In the genomic region with DNA sequence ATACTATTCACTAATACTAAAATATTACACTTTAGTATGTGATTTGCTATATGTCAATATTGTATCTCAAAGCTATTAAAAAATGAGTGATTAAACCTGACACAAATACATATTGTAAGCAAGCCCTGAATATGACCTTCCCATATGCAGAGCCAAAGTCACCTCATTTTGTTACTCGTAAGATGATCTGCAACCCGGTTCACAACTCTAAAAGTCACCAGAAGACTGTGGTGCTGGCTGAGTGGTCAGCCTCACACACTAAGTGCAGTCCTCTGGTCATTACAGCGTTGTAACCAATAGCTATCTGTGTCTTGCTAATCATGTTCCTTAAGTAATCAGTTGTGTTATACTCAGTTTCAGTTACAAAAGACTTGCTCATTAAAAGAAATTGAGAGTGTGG, we compare ENCODE assay signal across 25 cellular contexts.
A peak's percentile ranks its signal among the peaks of the same experiment; 100 is the strongest.
DNase-seq lines count a peak whose midpoint lies in the region; ATAC-seq, FAIRE-seq and TF ChIP-seq lines count a peak whose summit lies in the region.
"Had no signal": no experiment of that assay in that cellular context is flagged by ENCODE, and none has a peak within 500 bp of the region (broad histone marks: within the 10 kb centered on the region; RNA-seq: fewer than 3 reads in every experiment).

No MANE protein-coding gene starts in this region.

- POLR2A ChIA-PET in WTC11 (lab: Charles Lee) = no interaction called here
- POLR2A ChIA-PET in H1 (lab: Charles Lee; ENCODE audit: partially characterized antibody) = no interaction called here

- no peak overlapping the region for H2BK5ac ChIP-seq in H1 (ENCODE audit: low read depth, low read length)

- H3K23me2 ChIP-seq in H1 (ENCODE audit: low read depth, low read length) = no peaks in the 10 kb centered on the region; the same call in 1 of the 2 replicates

- peak overlapping the region; percentile 81; the same call in 1 of the 2 replicates for H3K27ac Mint-ChIP-seq in WTC11
- H3K27ac Mint-ChIP-seq: B cell; CD4-positive, alpha-beta T cell; CD8-positive, alpha-beta T cell had no signal

- H2AK5ac ChIP-seq in H1 (ENCODE audit: low read depth, low read length) = no peak overlapping the region

- H3K4me2 ChIP-seq in Karpas-422 (ENCODE audit: low read depth, low read length, poor library complexity, severe bottlenecking) = no peak overlapping the region
- no peak overlapping the region for H3K4me2 ChIP-seq in H1 (ENCODE audit: insufficient read depth in 1 of 2, low read depth in 2 of 2, low read length in 2 of 2)
- no peak overlapping the region for H3K4me2 ChIP-seq in osteoblast (ENCODE audit: insufficient read depth, low read length)
- H3K4me2 ChIP-seq: BLaER1 treated with 17β-estradiol and CSF1 and Interleukin-3, amounts not matched to agents 10 nM and 100 nM had no signal

- CTCF ChIA-PET in WTC11 (lab: Charles Lee) (interaction anchor here (1.0 to 1.1 kb wide), 2 partner anchors 16 to 85 kb away, joined by 3 read pairs; no protein-coding TSS in a partner anchor), H1 (lab: Charles Lee; ENCODE audit: partially characterized antibody) (interaction anchor here (0.6 to 1.9 kb wide), 11 partner anchors 9 to 86 kb away, joined by 3 to 6 read pairs (median 4); no protein-coding TSS in a partner anchor)

- no peak for ATAC-seq in WTC11
- ATAC-seq in HG03280 (IDR thresholded peaks at IDR 0.05; ENCODE audit: unreplicated experiment) = no peak
- no peak for ATAC-seq in HG03442 (IDR thresholded peaks at IDR 0.05; ENCODE audit: unreplicated experiment)
- ATAC-seq: CD8-positive, alpha-beta T cell had no signal

- no peak overlapping the region for H3K18ac ChIP-seq in H1 (ENCODE audit: extremely low read depth, low read length)

- intact Hi-C loops in posterior cingulate gyrus (cut with DNase I) = no loop called here

- H3K4me1 ChIP-seq in Karpas-422 (ENCODE audit: low read length) (no peaks in the 10 kb centered on the region), H1 (replicated peaks in 1 of 4; ENCODE audit: control insufficient read depth in 3 of 4, insufficient read depth in 4 of 4, low read length in 3 of 4) (no peaks in the 10 kb centered on the region), osteoblast (ENCODE audit: insufficient read depth, low read length) (no peaks in the 10 kb centered on the region)
- H3K4me1 ChIP-seq: Caco-2 had no signal

- no peaks in the 10 kb centered on the region for H3K27me3 Mint-ChIP-seq in WTC11 (ENCODE audit: low read depth)
- H3K27me3 Mint-ChIP-seq: B cell; CD4-positive, alpha-beta T cell had no signal

- H3K4ac ChIP-seq in H1 (replicated peaks; ENCODE audit: insufficient read length, low read depth, low read length) = no peak overlapping the region

- H3K27ac ChIP-seq in Karpas-422 (ENCODE audit: low read length) (no peak overlapping the region), H1 (ENCODE audit: low read depth, low read length) (no peak overlapping the region), osteoblast (ENCODE audit: low read depth, low read length) (no peak overlapping the region)
- H3K27ac ChIP-seq: BLaER1 treated with 17β-estradiol and CSF1 and Interleukin-3, amounts not matched to agents 10 nM and 100 nM; C4-2B had no signal

- H3K9me3 Mint-ChIP-seq in WTC11 = peaks cover 7% of the 10 kb centered on the region; the same call in 1 of the 2 replicates
- H3K9me3 Mint-ChIP-seq: CD4-positive, alpha-beta T cell had no signal

- H4K91ac ChIP-seq in H1 (replicated peaks; ENCODE audit: insufficient read length, low read length) = no peak overlapping the region

- no peaks in the 10 kb centered on the region; the same call in 1 of the 2 replicates for H3K9me2 ChIP-seq in Karpas-422 (replicated peaks; ENCODE audit: insufficient read depth, low read length)

- no peaks in the 10 kb centered on the region for H3K36me3 ChIP-seq in Karpas-422 (ENCODE audit: insufficient read depth, low read length)
- peaks cover 0 to 3% (median 0%) of the 10 kb centered on the region in 4 experiments; a peak in 5 of 8 replicates for H3K36me3 ChIP-seq in H1 (ENCODE audit: control insufficient read depth in 2 of 4, insufficient read depth in 4 of 4, low read length in 3 of 4)
- no peaks in the 10 kb centered on the region for H3K36me3 ChIP-seq in osteoblast (ENCODE audit: insufficient read depth, low read length)
- H3K36me3 ChIP-seq: BLaER1 treated with 17β-estradiol and CSF1 and Interleukin-3, amounts not matched to agents 10 nM and 100 nM had no signal

- TF ChIP-seq RAD21 in H1 (IDR thresholded peaks at IDR 0.05 in 1 of 2, conservative IDR thresholded peaks at IDR 0.05 in 1 of 2; ENCODE audit: low read depth in 2 of 2, low read length in 2 of 2) = no peak

- no peak overlapping the region for H2BK120ac ChIP-seq in H1 (replicated peaks; ENCODE audit: low read depth, low read length)

- H2AFZ ChIP-seq in Karpas-422 (ENCODE audit: low read length) = no peak overlapping the region
- H2AFZ ChIP-seq in H1 (ENCODE audit: low read length) = no peak overlapping the region
- H2AFZ ChIP-seq in osteoblast (ENCODE audit: low read length) = no peak overlapping the region

- TF ChIP-seq POLR2A in H1 (IDR thresholded peaks at IDR 0.05; ENCODE audit: control extremely low read depth in 1 of 2, low read depth in 2 of 2, low read length in 2 of 2) = no peak

- no peak overlapping the region for H2BK15ac ChIP-seq in H1 (ENCODE audit: low read length)

- H3K14ac ChIP-seq in H1 (ENCODE audit: insufficient read length) = no peak overlapping the region

- FAIRE-seq in H1 (lab: Jason Lieb, UNC) = peak; percentile 32
- FAIRE-seq: A204.1, D721Med, G401.6, GM12892, GM18507 had no signal

- H2BK12ac ChIP-seq in H1 (ENCODE audit: low read depth, low read length) = no peak overlapping the region

- H4K8ac ChIP-seq in H1 (ENCODE audit: extremely low read depth, insufficient read depth, low read length) = no peak overlapping the region

- H3K9ac ChIP-seq in Karpas-422 (ENCODE audit: low read length) (no peak overlapping the region), H1 (replicated peaks in 1 of 4; ENCODE audit: extremely low read depth in 1 of 4, low read depth in 3 of 4, low read length in 3 of 4) (no peak overlapping the region)
- H3K9ac ChIP-seq: BLaER1 treated with 17β-estradiol and CSF1 and Interleukin-3, amounts not matched to agents 10 nM and 100 nM had no signal

- no peaks in the 10 kb centered on the region for H4K20me1 ChIP-seq in Karpas-422 (ENCODE audit: insufficient read depth, low read depth, low read length)
- H4K20me1 ChIP-seq in H1 (replicated peaks in 1 of 2; ENCODE audit: control insufficient read depth in 1 of 2, insufficient read depth in 2 of 2, low read length in 2 of 2) = no peaks in the 10 kb centered on the region
- no peaks in the 10 kb centered on the region for H4K20me1 ChIP-seq in osteoblast (ENCODE audit: insufficient read depth, low read length)
- H4K20me1 ChIP-seq: BLaER1 treated with 17β-estradiol and CSF1 and Interleukin-3, amounts not matched to agents 10 nM and 100 nM had no signal

- no peak overlapping the region for H2BK20ac ChIP-seq in H1 (ENCODE audit: low read length)

- no peaks in the 10 kb centered on the region for H3K79me1 ChIP-seq in H1 (ENCODE audit: low read depth, low read length)

- H3K23ac ChIP-seq in H1 (ENCODE audit: insufficient read length) = no peak overlapping the region

- H3K36me3 Mint-ChIP-seq in WTC11 = peaks cover 22% of the 10 kb centered on the region

- H3K79me2 ChIP-seq in Karpas-422 (ENCODE audit: low read length) (no peaks in the 10 kb centered on the region), H1 (ENCODE audit: control insufficient read depth in 1 of 2, insufficient read depth in 2 of 2, low read length in 2 of 2) (no peaks in the 10 kb centered on the region), osteoblast (ENCODE audit: insufficient read depth, low read length) (no peaks in the 10 kb centered on the region)

- DNase-seq in Karpas-422 (peak; percentile 20), WTC11 (ENCODE audit: low spot score) (no peak), H1 (ENCODE audit: low read depth in 1 of 2, low spot score in 2 of 2) (no peak), osteoblast (ENCODE audit: insufficient read length, low spot score, missing footprints) (peak; percentile 19), posterior cingulate gyrus (no peak), amygdala (lab: John Stamatoyannopoulos, UW) (no peak)
- DNase-seq: 8988T; ACHN; AML-193; Caco-2; Calu3; CD4-positive, alpha-beta T cell; CD8-positive, alpha-beta T cell; DMS79 treated with DMSO at 0.1 percent for 48 hours; GF-D8 had no signal

- H3K4me3 ChIP-seq in Karpas-422 (ENCODE audit: low read length) (no peak overlapping the region), H1 (ENCODE audit: extremely low read depth in 1 of 4, insufficient read depth in 2 of 4, low read depth in 3 of 4, low read length in 4 of 4) (no peak overlapping the region), osteoblast (ENCODE audit: insufficient read depth, low read length) (no peak overlapping the region)
- H3K4me3 ChIP-seq: BLaER1 treated with 17β-estradiol and CSF1 and Interleukin-3, amounts not matched to agents 10 nM and 100 nM had no signal

- no peak overlapping the region for H4K5ac ChIP-seq in H1 (ENCODE audit: insufficient read length, low read depth, low read length)

- no peaks in the 10 kb centered on the region for H3K9me3 ChIP-seq in Karpas-422 (ENCODE audit: low read length)
- H3K9me3 ChIP-seq in H1 (ENCODE audit: insufficient read depth in 2 of 2, low read depth in 1 of 2, low read length in 1 of 2) = no peaks in the 10 kb centered on the region
- H3K9me3 ChIP-seq in osteoblast (ENCODE audit: low read depth, low read length) = no peaks in the 10 kb centered on the region
- H3K9me3 ChIP-seq: BLaER1 treated with 17β-estradiol and CSF1 and Interleukin-3, amounts not matched to agents 10 nM and 100 nM; Caco-2 had no signal

- 89% methylated on average over 3 of the region's 3 CpGs; no CpG with 5 or more reads in 1 of the 2 experiments for WGBS in H1 (ENCODE audit: extremely low coverage in 1 of 2, insufficient coverage in 1 of 2, insufficient read length in 1 of 2, insufficient replicate concordance in 2 of 2, low coverage in 1 of 2, low lambda C conversion rate in 2 of 2, missing lambda C conversion rate in 1 of 2), 2 experiments

- no peak overlapping the region for H3K56ac ChIP-seq in H1 (replicated peaks; ENCODE audit: insufficient read length, low read depth, low read length)

- peaks cover 22% of the 10 kb centered on the region for H3K4me1 Mint-ChIP-seq in WTC11
- H3K4me1 Mint-ChIP-seq: B cell had no signal

- no peaks in the 10 kb centered on the region for H3K27me3 ChIP-seq in Karpas-422 (ENCODE audit: low read length)
- no peaks in the 10 kb centered on the region for H3K27me3 ChIP-seq in H1 (replicated peaks in 1 of 4; ENCODE audit: control insufficient read depth in 3 of 4, extremely low read depth in 1 of 4, insufficient read depth in 3 of 4, low read length in 3 of 4)
- H3K27me3 ChIP-seq in osteoblast (ENCODE audit: insufficient read depth, low read length) = no peaks in the 10 kb centered on the region
- H3K27me3 ChIP-seq: BLaER1 treated with 17β-estradiol and CSF1 and Interleukin-3, amounts not matched to agents 10 nM and 100 nM had no signal

- TF ChIP-seq CTCF in WTC11 (IDR thresholded peaks at IDR 0.05) = no peak
- TF ChIP-seq CTCF in H1 (IDR thresholded peaks at IDR 0.05; ENCODE audit: control extremely low read depth in 1 of 3, insufficient read depth in 1 of 3, low read depth in 1 of 3, low read length in 3 of 3) = no peak
- TF ChIP-seq CTCF in osteoblast (IDR thresholded peaks at IDR 0.05; ENCODE audit: extremely low read depth, low read depth, low read length) = no peak

- TF ChIP-seq EP300 in H1 (IDR thresholded peaks at IDR 0.05; ENCODE audit: borderline replicate concordance in 1 of 2, low read depth in 2 of 2, low read length in 2 of 2) = no peak

- H3K4me3 Mint-ChIP-seq in WTC11 = no peak overlapping the region
- H3K4me3 Mint-ChIP-seq: B cell; CD4-positive, alpha-beta T cell; CD8-positive, alpha-beta T cell had no signal

Comparison
In these comparisons a context has a peak if more than half of its experiments do, and no peak if none do; other contexts are left out.
1. DNase-seq: peak in Karpas-422 (single experiment) and osteoblast (single experiment); none in WTC11 (single experiment), H1 (0 of 2), posterior cingulate gyrus (0 of 10) and amygdala (0 of 56).